ENCODE assay signal across 11 cellular contexts in genomic region chr10:87842776-87843497, GRCh38. TPM values are rescaled to one million over a fixed set of nuclear protein-coding genes. Genes with fewer than 3 reads are reported as not detected.
DNase-seq lines count a peak whose midpoint lies in the region; ATAC-seq and TF ChIP-seq lines count a peak whose summit lies in the region.
"Had no signal": no experiment of that assay in that cellular context is flagged by ENCODE, and none has a peak within 500 bp of the region (broad histone marks: within the 10 kb centered on the region; RNA-seq: fewer than 3 reads in every experiment).

No MANE protein-coding gene starts in this region.

- H3K9ac ChIP-seq in mammary epithelial cell (ENCODE audit: insufficient read depth, low read length) = no peak overlapping the region

- H4K20me1 ChIP-seq in mammary epithelial cell (ENCODE audit: insufficient read depth, low read length) = no peaks in the 10 kb centered on the region

- H3K27me3 ChIP-seq in mammary epithelial cell (ENCODE audit: insufficient read depth, low read length) (no peaks in the 10 kb centered on the region), stomach (no peaks in the 10 kb centered on the region)
- H3K27me3 ChIP-seq: upper lobe of left lung had no signal

- ATAC-seq in GM18907 (IDR thresholded peaks at IDR 0.05; ENCODE audit: unreplicated experiment) (no peak), HG02885 (IDR thresholded peaks at IDR 0.05; ENCODE audit: poor library complexity, unreplicated experiment) (no peak)

- peak overlapping the region; percentile 55 for H3K4me2 ChIP-seq in mammary epithelial cell (ENCODE audit: insufficient read depth, low read depth, low read length)

- H3K4me3 ChIP-seq in mammary epithelial cell (replicated peaks in 1 of 3; ENCODE audit: insufficient read depth in 1 of 3, low read depth in 2 of 3, low read length in 3 of 3) (no peak overlapping the region), stomach (no peak overlapping the region)
- H3K4me3 ChIP-seq: SK-N-MC, upper lobe of left lung had no signal

- BruUV-seq in mammary epithelial cell (replicated peaks; lab: Mats Ljungman, UMichigan) = TSS peak; percentile 76

- H3K36me3 ChIP-seq in mammary epithelial cell (ENCODE audit: insufficient read depth, low read length) (no peaks in the 10 kb centered on the region), stomach (no peaks in the 10 kb centered on the region)
- H3K36me3 ChIP-seq: upper lobe of left lung had no signal

- dilution Hi-C loops in mammary epithelial cell (cut with HindIII; ENCODE audit: low sequenced_read_pairs) = no loop called here

- no peak for TF ChIP-seq EP300 in stomach (IDR thresholded peaks at IDR 0.05)

- intact Hi-C loops in mammary epithelial cell (cut with micrococcal nuclease) = loop anchor here (1.0 kb wide), 1 partner anchor 25 kb away; the partner anchor contains the start of gene ATAD1
- intact Hi-C loops in stomach (cut with DNase I; ENCODE audit: low total_unique reads) = no loop called here

- H3K9me3 ChIP-seq in mammary epithelial cell (replicated peaks; ENCODE audit: insufficient read depth, low read length) (no peaks in the 10 kb centered on the region), stomach (no peaks in the 10 kb centered on the region)
- H3K9me3 ChIP-seq: upper lobe of left lung had no signal

- no peak for TF ChIP-seq POLR2A in stomach (IDR thresholded peaks at IDR 0.05)

- H3K4me1 ChIP-seq in mammary epithelial cell (ENCODE audit: insufficient read depth, low read length) (peaks cover 47% of the 10 kb centered on the region), stomach (peaks cover 0 to 18% (median 3%) of the 10 kb centered on the region in 4 donors)

- in situ Hi-C loops in KBM-7 (cut with MboI; ENCODE audit: low pct_unique_long_range_greater_than_20kb, low sequenced_read_pairs) (no loop called here), mammary epithelial cell (cut with MboI; ENCODE audit: low sequenced_read_pairs in 2 of 2) (no loop called here)

- TF ChIP-seq CTCF in mammary epithelial cell (conservative IDR thresholded peaks at IDR 0.05 in 1 of 2, IDR thresholded peaks at IDR 0.05 in 1 of 2; ENCODE audit: extremely low read depth in 1 of 2, insufficient read depth in 1 of 2, low read depth in 1 of 2, low read length in 2 of 2) (peak in 1 of 2 donors; percentile 30), stomach (IDR thresholded peaks at IDR 0.05) (no peak)

- no peak overlapping the region for H2AFZ ChIP-seq in mammary epithelial cell (ENCODE audit: low read depth, low read length)

- H3K79me2 ChIP-seq in mammary epithelial cell (ENCODE audit: insufficient read depth, low read length) = no peaks in the 10 kb centered on the region

- DNase-seq in NCI-H1417 (lab: John Stamatoyannopoulos, UW) (peak in 2 of 3 experiments; percentile 4 to 71), NCI-H1417 treated with DMSO at 0.1 percent for 48 hours (lab: John Stamatoyannopoulos, UW) (no peak), KBM-7 (peak; percentile 51), mammary epithelial cell (peak; percentile 92), myocyte (ENCODE audit: low read depth) (peak; percentile 62), stomach (no peak)
- DNase-seq: Karpas-422 had no signal

- H3K27ac ChIP-seq in mammary epithelial cell (ENCODE audit: insufficient read depth, low read depth, low read length) (peak overlapping the region; percentile 60), stomach (peak overlapping the region in 1 of 5 donors; percentile 17)
- H3K27ac ChIP-seq: SK-N-MC, upper lobe of left lung had no signal

- CTCF ChIA-PET in mammary epithelial cell (lab: Charles Lee; ENCODE audit: low non-redundant PET) = no interaction called here

RNA-seq across cellular contexts. Expression of gene KLLN, which starts 20.4 kb away (rescaled TPM):
- total RNA-seq in mammary epithelial cell = 1 to 10 TPM; 1.0 to 1.2 TPM
- polyA plus RNA-seq in mammary epithelial cell = 0.50 TPM
- not detected for polyA minus RNA-seq in mammary epithelial cell
- total RNA-seq in myocyte = 1.0 and 1.2 TPM in 2 replicates
- 0.87 TPM for polyA plus RNA-seq in myocyte (2012)
- total RNA-seq in stomach = under 1 TPM in 1 of 5 donors, not detected in 4; 0.18 TPM
- under 1 TPM; 0.23 to 0.37 (median 0.31) TPM for polyA plus RNA-seq in stomach

RNA-seq across cellular contexts. Expression of gene PTEN, which starts 20.5 kb away (rescaled TPM):
- total RNA-seq in mammary epithelial cell = 100 to 1,000 TPM in 1 of 2 donors, 10 to 100 TPM in 1; 60.5 to 104 TPM
- 16.3 TPM for polyA plus RNA-seq in mammary epithelial cell
- polyA minus RNA-seq in mammary epithelial cell = 37.8 TPM
- 66.2 and 69.3 TPM in 2 replicates for total RNA-seq in myocyte
- polyA plus RNA-seq in myocyte (2012) = 35.7 TPM
- 100 to 1,000 TPM in 3 of 5 donors, 10 to 100 TPM in 2; 56.6 to 374 (median 118) TPM for total RNA-seq in stomach
- polyA plus RNA-seq in stomach = 10 to 100 TPM; 26.2 to 30.7 (median 30.3) TPM

RNA-seq across cellular contexts. Expression of gene ATAD1, which starts 24.9 kb away (rescaled TPM):
- total RNA-seq in mammary epithelial cell (10 to 100 TPM; 57.5 to 73.7 TPM), myocyte (59.5 and 84.8 TPM in 2 replicates), stomach (10 to 100 TPM in 4 of 5 donors, 1 to 10 TPM in 1; 9.0 to 61.7 (median 21.6) TPM)
- polyA plus RNA-seq in mammary epithelial cell (17.9 TPM), stomach (10 to 100 TPM in 1 of 3 donors, 1 to 10 TPM in 2; 7.0 to 10.6 (median 7.4) TPM)
- 23.0 TPM for polyA minus RNA-seq in mammary epithelial cell
- polyA plus RNA-seq in myocyte (2012) = 25.4 TPM

Comparison
In these comparisons a context has a peak if more than half of its experiments do, and no peak if none do; other contexts are left out.
1. DNase-seq: peak in NCI-H1417 (2 of 3), KBM-7 (single experiment), mammary epithelial cell (single experiment) and myocyte (single experiment); none in NCI-H1417 treated with DMSO at 0.1 percent for 48 hours (single experiment) and stomach (single experiment).